Comparison of ENCODE assay signal across 28 cellular contexts in genomic region chr12:83313827-83314226, GRCh38.
DNase-seq lines count a peak whose midpoint lies in the region; ATAC-seq, FAIRE-seq and TF ChIP-seq lines count a peak whose summit lies in the region.
"Had no signal": no experiment of that assay in that cellular context is flagged by ENCODE, and none has a peak within 500 bp of the region (broad histone marks: within the 10 kb centered on the region; RNA-seq: fewer than 3 reads in every experiment).

No MANE protein-coding gene starts in this region.

- H3K4me3 Mint-ChIP-seq in mesothelial cell of epicardium: no peak overlapping the region
- no peak overlapping the region for H3K4me3 Mint-ChIP-seq in T-helper 2 cell treated with Interferon-gamma antibody and Interleukin-4, amounts not matched to agents 5 μg/mL and 100 μg/mL, for 36 hours
- H3K4me3 Mint-ChIP-seq: B cell; CD14-positive monocyte; CD4-positive, alpha-beta memory T cell; CD4-positive, CD25-positive, alpha-beta regulatory T cell; CD8-positive, alpha-beta memory T cell had no signal

- no peaks in the 10 kb centered on the region for H3K27me3 Mint-ChIP-seq in mesothelial cell of epicardium (ENCODE audit: low read depth)
- no peaks in the 10 kb centered on the region for H3K27me3 Mint-ChIP-seq in T-helper 2 cell treated with Interferon-gamma antibody and Interleukin-4, amounts not matched to agents 5 μg/mL and 100 μg/mL, for 36 hours (ENCODE audit: low read depth)
- H3K27me3 Mint-ChIP-seq: B cell; CD4-positive, alpha-beta memory T cell; CD4-positive, CD25-positive, alpha-beta regulatory T cell; CD8-positive, alpha-beta memory T cell had no signal

- CTCF ChIA-PET in K562 (lab: Yijun Ruan, JAX; ENCODE audit: low intra/inter-chr PET ratio): no interaction called here

- no peak for TF ChIP-seq RAD21 in K562 (CRISPR knock-in tag; conservative IDR thresholded peaks at IDR 0.05 in 1 of 2, IDR thresholded peaks at IDR 0.05 in 1 of 2)

- no TSS peak for BruUV-seq in K562 (replicated peaks; lab: Mats Ljungman, UMichigan)

- in situ Hi-C loops in K562 (cut with MboI): no loop called here

- H3K4me2 ChIP-seq in K562 (ENCODE audit: insufficient read depth, low read length): no peak overlapping the region
- H3K4me2 ChIP-seq: A549; BLaER1 treated with 17β-estradiol and CSF1 and Interleukin-3, amounts not matched to agents 10 nM and 100 nM had no signal

- H3K27me3 ChIP-seq in K562 (ENCODE audit: control insufficient read depth in 2 of 2, insufficient read depth in 2 of 2, low read length in 2 of 2): no peaks in the 10 kb centered on the region
- H3K27me3 ChIP-seq: BLaER1 treated with 17β-estradiol and CSF1 and Interleukin-3, amounts not matched to agents 10 nM and 100 nM had no signal

- no peak overlapping the region for H3K4me3 ChIP-seq in K562
- H3K4me3 ChIP-seq: A549; BLaER1 treated with 17β-estradiol and CSF1 and Interleukin-3, amounts not matched to agents 10 nM and 100 nM; GM12878 had no signal

- FAIRE-seq in K562 (lab: Jason Lieb, UNC): no peak
- FAIRE-seq: A549, GM12878, GM12892, GM18507, GM19239 had no signal

- TF ChIP-seq POLR2A in K562 (conservative IDR thresholded peaks at IDR 0.05): no peak

- no peaks in the 10 kb centered on the region; a peak in 2 of 5 replicates for H3K4me1 ChIP-seq in K562 (replicated peaks in 1 of 2; ENCODE audit: control insufficient read depth in 2 of 2, insufficient read depth in 2 of 2, low read length in 2 of 2)
- H3K4me1 ChIP-seq: A549 had no signal

- peaks cover 38% of the 10 kb centered on the region for H3K4me1 Mint-ChIP-seq in mesothelial cell of epicardium
- H3K4me1 Mint-ChIP-seq in T-helper 2 cell treated with Interferon-gamma antibody and Interleukin-4, amounts not matched to agents 5 μg/mL and 100 μg/mL, for 36 hours (ENCODE audit: low read depth): no peaks in the 10 kb centered on the region
- H3K4me1 Mint-ChIP-seq: B cell; CD14-positive monocyte; CD4-positive, alpha-beta memory T cell; CD4-positive, CD25-positive, alpha-beta regulatory T cell; CD8-positive, alpha-beta memory T cell had no signal

- H3K9me3 Mint-ChIP-seq in mesothelial cell of epicardium: peaks cover 3% of the 10 kb centered on the region
- no peaks in the 10 kb centered on the region for H3K9me3 Mint-ChIP-seq in T-helper 2 cell treated with Interferon-gamma antibody and Interleukin-4, amounts not matched to agents 5 μg/mL and 100 μg/mL, for 36 hours

- no peak overlapping the region for H3K27ac ChIP-seq in K562 (ENCODE audit: extremely low read depth, low read depth, low read length)
- H3K27ac ChIP-seq: 22Rv1; A549; BLaER1 treated with 17β-estradiol and CSF1 and Interleukin-3, amounts not matched to agents 10 nM and 100 nM had no signal

- H3K9me3 ChIP-seq in K562 (replicated peaks; ENCODE audit: control insufficient read depth, insufficient read depth, low read depth, low read length): no peaks in the 10 kb centered on the region
- H3K9me3 ChIP-seq: A549 had no signal

- peak overlapping the region; percentile 50 for H3K27ac Mint-ChIP-seq in mesothelial cell of epicardium
- H3K27ac Mint-ChIP-seq in T-helper 2 cell treated with Interferon-gamma antibody and Interleukin-4, amounts not matched to agents 5 μg/mL and 100 μg/mL, for 36 hours: no peak overlapping the region
- H3K27ac Mint-ChIP-seq: B cell; CD14-positive monocyte; CD4-positive, alpha-beta memory T cell; CD8-positive, alpha-beta memory T cell had no signal

- intact Hi-C loops in K562 (cut with micrococcal nuclease): no loop called here

- H3K9me1 ChIP-seq in K562 (ENCODE audit: control insufficient read depth, insufficient read depth, low read length): no peaks in the 10 kb centered on the region

- no peak overlapping the region for H2AFZ ChIP-seq in K562 (ENCODE audit: low read depth, low read length)

- H3K9ac ChIP-seq in K562 (ENCODE audit: insufficient read depth in 1 of 2, low read depth in 2 of 2, low read length in 2 of 2): no peak overlapping the region
- H3K9ac ChIP-seq: BLaER1 treated with 17β-estradiol and CSF1 and Interleukin-3, amounts not matched to agents 10 nM and 100 nM had no signal

- H3K36me3 Mint-ChIP-seq in mesothelial cell of epicardium: no peaks in the 10 kb centered on the region
- no peaks in the 10 kb centered on the region for H3K36me3 Mint-ChIP-seq in T-helper 2 cell treated with Interferon-gamma antibody and Interleukin-4, amounts not matched to agents 5 μg/mL and 100 μg/mL, for 36 hours (ENCODE audit: low read depth)
- H3K36me3 Mint-ChIP-seq: CD14-positive monocyte; CD4-positive, alpha-beta memory T cell; CD4-positive, CD25-positive, alpha-beta regulatory T cell; CD8-positive, alpha-beta memory T cell had no signal

- H3K79me2 ChIP-seq in K562 (ENCODE audit: control insufficient read depth, insufficient read depth, low read length): no peaks in the 10 kb centered on the region

- H4K20me1 ChIP-seq in K562 (replicated peaks; ENCODE audit: control insufficient read depth, insufficient read depth, low read length): no peaks in the 10 kb centered on the region
- H4K20me1 ChIP-seq: BLaER1 treated with 17β-estradiol and CSF1 and Interleukin-3, amounts not matched to agents 10 nM and 100 nM had no signal

- POLR2A ChIA-PET in K562 (lab: Yijun Ruan, JAX): no interaction called here

- ATAC-seq in K562 (no peak), GM21528 (IDR thresholded peaks at IDR 0.05; ENCODE audit: low FRiP score, unreplicated experiment) (no peak)
- ATAC-seq: A549, GM12878 had no signal

- DNase-seq in NCI-H2171 treated with DMSO at 0.1 percent for 48 hours (lab: John Stamatoyannopoulos, UW) (peak; percentile 32), NCI-H2171 (lab: John Stamatoyannopoulos, UW) (no peak), K562 (ENCODE audit: extremely low read depth in 1 of 4, low spot score in 3 of 4) (peak in 1 of 4 experiments; percentile 37), mesothelial cell of epicardium (ENCODE audit: low spot score in 2 of 2, unreplicated experiment in 2 of 2) (no peak), C1 segment of cervical spinal cord (lab: John Stamatoyannopoulos, UW) (no peak)
- no peak for DNase-seq in T-helper 2 cell treated with Interferon-gamma antibody and Interleukin-4, amounts not matched to agents 5 μg/mL and 100 μg/mL, for 36 hours (ENCODE audit: low spot score)
- DNase-seq: AML-193; CD4-positive, alpha-beta memory T cell; CD4-positive, CD25-positive, alpha-beta regulatory T cell; CD8-positive, alpha-beta memory T cell; COR-L47; DMS 273 treated with DMSO at 0.1 percent for 48 hours; DMS153; DMS53; DMS79; DND-41; EL; GDM1 had no signal

- no peaks in the 10 kb centered on the region for H3K36me3 ChIP-seq in K562 (ENCODE audit: control insufficient read depth, insufficient read depth, low read length)
- H3K36me3 ChIP-seq: BLaER1 treated with 17β-estradiol and CSF1 and Interleukin-3, amounts not matched to agents 10 nM and 100 nM had no signal

- TF ChIP-seq CTCF in K562 (IDR thresholded peaks at IDR 0.05 in 2 of 3, conservative IDR thresholded peaks at IDR 0.05 in 1 of 3; ENCODE audit: insufficient read depth in 2 of 3, low read depth in 1 of 3, low read length in 3 of 3) (no peak), mesothelial cell of epicardium (IDR thresholded peaks at IDR 0.05; ENCODE audit: unreplicated experiment) (no peak)

- peak; percentile 63; the same call in 1 of the 2 replicates for TF ChIP-seq EP300 in K562 (IDR thresholded peaks at IDR 0.05; ENCODE audit: low read length)

TF ChIP-seq in K562, 482 proteins besides CTCF, POLR2A, EP300 and RAD21 (continues in another document):
- TF ChIP-seq HDAC3 (IDR thresholded peaks at IDR 0.05; ENCODE audit: borderline replicate concordance, partially characterized antibody) (peak; percentile 66), CBFA2T2 (conservative IDR thresholded peaks at IDR 0.05) (peak; percentile 77), MLX (CRISPR knock-in tag; conservative IDR thresholded peaks at IDR 0.05) (no peak), ZNF518B (CRISPR knock-in tag; IDR thresholded peaks at IDR 0.05) (no peak), HDAC2 (IDR thresholded peaks at IDR 0.05) (0 out of 2 replicates have a peak, but pooled peaks have one; percentile 30), MAZ (CRISPR knock-in tag; conservative IDR thresholded peaks at IDR 0.05 in 1 of 2, IDR thresholded peaks at IDR 0.05 in 1 of 2) (0 out of 4 replicates have a peak, but pooled peaks of 1 of the 2 experiments have one; percentile 14), POLR3G (IDR thresholded peaks at IDR 0.05; ENCODE audit: extremely low read depth, insufficient read length, insufficient replicate concordance) (no peak), TAF1 (IDR thresholded peaks at IDR 0.05; ENCODE audit: control insufficient read depth, extremely low read depth, insufficient read depth, low read length, severe bottlenecking) (no peak), MCM7 (IDR thresholded peaks at IDR 0.05) (no peak), RBM17 (IDR thresholded peaks at IDR 0.05; ENCODE audit: borderline replicate concordance, low read depth, low read length) (no peak)
